ENCODE assay signal across 1 cellular context in the genomic region with DNA sequence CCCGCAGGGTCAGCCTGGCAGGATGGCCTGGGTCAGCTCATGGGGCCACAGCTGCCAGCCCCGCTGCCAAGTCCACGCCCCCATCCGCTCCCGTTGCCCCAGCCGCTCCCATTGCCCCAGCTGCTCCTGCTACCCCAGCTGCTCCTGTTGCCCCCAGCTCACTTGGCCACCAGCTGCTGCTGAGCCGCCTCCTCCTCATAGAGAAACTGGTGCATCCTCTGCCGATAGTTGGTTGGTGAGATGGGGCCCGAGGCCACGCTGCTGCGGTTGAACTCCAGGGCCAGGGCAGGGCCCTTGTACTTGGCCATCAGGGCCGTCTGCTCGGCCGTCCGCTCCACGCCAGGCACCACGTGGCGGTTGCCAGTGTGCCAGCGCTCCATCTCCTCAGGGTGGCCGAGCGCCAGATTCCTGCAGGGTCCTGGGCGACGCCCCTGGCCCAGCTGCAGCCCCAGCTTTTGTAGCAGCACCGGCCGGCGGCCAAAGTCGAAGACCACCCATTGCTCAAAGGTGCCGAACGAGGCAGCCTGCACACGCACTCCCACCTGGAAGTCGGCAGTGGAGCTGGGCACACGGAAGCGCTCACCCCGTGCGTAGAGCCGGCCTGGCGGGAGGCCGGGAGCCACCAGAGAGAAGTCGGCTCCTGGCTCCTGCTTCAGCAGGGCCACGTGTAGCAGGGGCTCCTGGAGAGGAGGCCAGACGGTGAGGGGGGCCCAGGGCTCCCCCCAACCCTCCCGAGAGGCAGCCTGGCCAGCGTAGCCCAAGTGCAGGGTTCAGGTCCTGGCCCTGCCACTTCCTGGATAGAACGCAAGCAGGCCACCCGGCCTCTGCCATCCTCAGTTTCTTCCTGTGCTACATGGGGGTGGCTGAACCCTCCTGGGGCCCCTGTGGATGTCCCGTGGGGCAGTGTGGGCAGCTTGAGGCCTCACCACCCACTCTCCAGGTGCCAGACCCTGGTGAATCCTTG.
TF ChIP-seq lines count a peak whose summit lies in the region.

No MANE protein-coding gene starts in this region.

TF ChIP-seq in SK-N-SH treated with all-trans-retinoic acid at 6 μM for 48 hours, 23 proteins besides CTCF, POLR2A, EP300 and RAD21 (continued from another document):
- TF ChIP-seq, protein P1, sequence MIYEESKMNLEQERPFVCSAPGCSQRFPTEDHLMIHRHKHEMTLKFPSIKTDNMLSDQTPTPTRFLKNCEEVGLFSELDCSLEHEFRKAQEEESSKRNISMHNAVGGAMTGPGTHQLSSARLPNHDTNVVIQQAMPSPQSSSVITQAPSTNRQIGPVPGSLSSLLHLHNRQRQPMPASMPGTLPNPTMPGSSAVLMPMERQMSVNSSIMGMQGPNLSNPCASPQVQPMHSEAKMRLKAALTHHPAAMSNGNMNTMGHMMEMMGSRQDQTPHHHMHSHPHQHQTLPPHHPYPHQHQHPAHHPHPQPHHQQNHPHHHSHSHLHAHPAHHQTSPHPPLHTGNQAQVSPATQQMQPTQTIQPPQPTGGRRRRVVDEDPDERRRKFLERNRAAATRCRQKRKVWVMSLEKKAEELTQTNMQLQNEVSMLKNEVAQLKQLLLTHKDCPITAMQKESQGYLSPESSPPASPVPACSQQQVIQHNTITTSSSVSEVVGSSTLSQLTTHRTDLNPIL (CRISPR knock-in tag; IDR thresholded peaks at IDR 0.05; ENCODE audit: low read depth) = no peak
- TF ChIP-seq ZNF565 (CRISPR knock-in tag; conservative IDR thresholded peaks at IDR 0.05; ENCODE audit: low read depth) (no peak), ZFP3 (CRISPR knock-in tag; IDR thresholded peaks at IDR 0.05) (no peak)
